In the genomic region with DNA sequence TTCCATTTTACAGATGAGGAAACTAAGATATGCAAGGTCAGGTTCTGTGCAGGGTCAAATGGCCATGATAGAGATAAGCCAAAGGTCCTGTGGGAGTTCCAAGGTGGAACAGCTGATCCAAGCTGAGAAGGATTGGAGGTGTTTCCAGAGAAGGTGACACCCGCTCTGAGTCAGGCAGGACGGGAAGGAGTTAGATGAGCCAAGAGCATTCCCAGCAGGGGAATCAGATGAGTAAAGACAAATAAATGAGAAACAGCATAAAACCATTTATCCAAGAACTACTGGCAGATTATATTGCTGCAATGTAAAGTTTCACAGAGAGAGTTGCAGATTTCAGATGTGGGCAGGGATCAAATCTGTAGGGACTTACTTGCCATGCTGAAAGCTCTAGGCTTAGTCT, we compare ENCODE assay signal across 30 cellular contexts. TPM values are rescaled to one million over a fixed set of nuclear protein-coding genes. Genes with fewer than 3 reads are reported as not detected.
DNase-seq lines count a peak whose midpoint lies in the region; ATAC-seq and TF ChIP-seq lines count a peak whose summit lies in the region.
"Had no signal": no experiment of that assay in that cellular context is flagged by ENCODE, and none has a peak within 500 bp of the region (broad histone marks: within the 10 kb centered on the region; RNA-seq: fewer than 3 reads in every experiment).

No MANE protein-coding gene starts in this region.

- intact Hi-C loops in stomach (cut with DNase I; ENCODE audit: low total_unique reads) = no loop called here

- H3K9me3 ChIP-seq in adipocyte (ENCODE audit: control insufficient read depth, low read length) = no peaks in the 10 kb centered on the region
- no peaks in the 10 kb centered on the region for H3K9me3 ChIP-seq in stomach
- H3K9me3 ChIP-seq: heart left ventricle, pancreas, upper lobe of left lung had no signal

- 75 to 83% (median 80%) methylated on average over 2 of the region's 2 CpGs for WGBS in stomach, 5 donors

- no peak for TF ChIP-seq EP300 in stomach (IDR thresholded peaks at IDR 0.05)

- no peak for TF ChIP-seq CTCF in HFFc6 (IDR thresholded peaks at IDR 0.05)
- TF ChIP-seq CTCF in stomach (IDR thresholded peaks at IDR 0.05) = no peak

- no peaks in the 10 kb centered on the region for H3K9me3 Mint-ChIP-seq in HFFc6

- H3K27ac ChIP-seq in stomach = no peak overlapping the region
- H3K27ac ChIP-seq: heart left ventricle, pancreas, spleen, upper lobe of left lung had no signal

- DNase-seq in HFFc6 = peak; percentile 20
- peak; percentile 28 for DNase-seq in adipocyte (ENCODE audit: low read depth)
- DNase-seq in skeletal muscle cell (ENCODE audit: low read depth) = peak; percentile 16
- no peak for DNase-seq in stomach
- DNase-seq: activated CD4-positive, alpha-beta T cell treated with anti-CD3 and anti-CD28 coated beads, Interleukin-2, amount 50 U/mL, for 48 hours; activated CD4-positive, CD25-positive, alpha-beta regulatory T cell; activated CD8-positive, alpha-beta memory T cell treated with anti-CD3 and anti-CD28 coated beads, Interleukin-2, amount 50 U/mL, for 4 hours; activated naive CD4-positive, alpha-beta T cell treated with anti-CD3 and anti-CD28 coated beads, Interleukin-2, amount 50 U/mL, for 16 hours; aorta; DND-41; heart left ventricle; NCI-H1417; NCI-H2081 treated with DMSO at 0.1 percent for 48 hours; NCI-H748 treated with DMSO at 0.1 percent for 48 hours; pancreas; retina; spleen; stimulated activated CD4-positive, alpha-beta T cell treated with anti-CD3 and anti-CD28 coated beads, Interleukin-2, amount 100 ng/mL, for 48 hours; T-helper 1 cell; upper lobe of left lung had no signal

- peaks cover 3% of the 10 kb centered on the region; the same call in 1 of the 2 replicates for H3K27me3 Mint-ChIP-seq in HFFc6 (ENCODE audit: insufficient read depth)

- no peak overlapping the region for H3K27ac Mint-ChIP-seq in HFFc6
- H3K27ac Mint-ChIP-seq: CD14-positive monocyte had no signal

- H3K27me3 ChIP-seq in adipocyte (replicated peaks; ENCODE audit: control insufficient read depth, insufficient read depth, low read length) (no peaks in the 10 kb centered on the region), stomach (no peaks in the 10 kb centered on the region)
- H3K27me3 ChIP-seq: heart left ventricle, pancreas, spleen, upper lobe of left lung had no signal

- H3K36me3 ChIP-seq in adipocyte (ENCODE audit: control insufficient read depth, insufficient read depth, low read length, severe bottlenecking) (no peaks in the 10 kb centered on the region), stomach (no peaks in the 10 kb centered on the region)
- H3K36me3 ChIP-seq: heart left ventricle, pancreas, spleen, upper lobe of left lung had no signal

- H3K9ac ChIP-seq in adipocyte (ENCODE audit: low read length) = no peak overlapping the region

- H3K4me3 ChIP-seq in adipocyte (ENCODE audit: low read length) (no peak overlapping the region), skeletal muscle cell (ENCODE audit: low read depth, low read length) (no peak overlapping the region), stomach (no peak overlapping the region)
- H3K4me3 ChIP-seq: GM12878, heart left ventricle, pancreas, spleen, upper lobe of left lung had no signal

- peak; percentile 78 for ATAC-seq in esophagus mucosa
- no peak for ATAC-seq in GM21367 (IDR thresholded peaks at IDR 0.05; ENCODE audit: unreplicated experiment)
- no peak for ATAC-seq in HG03280 (IDR thresholded peaks at IDR 0.05; ENCODE audit: unreplicated experiment)
- ATAC-seq: GM12878, heart left ventricle, pancreas had no signal

- H3K4me1 ChIP-seq in adipocyte (ENCODE audit: control insufficient read depth, insufficient read depth, low read length) (peaks cover 26% of the 10 kb centered on the region), stomach (no peaks in the 10 kb centered on the region)
- H3K4me1 ChIP-seq: heart left ventricle, pancreas, spleen, upper lobe of left lung had no signal

- peaks cover 18% of the 10 kb centered on the region for H3K4me1 Mint-ChIP-seq in HFFc6 (ENCODE audit: low read depth)
- H3K4me1 Mint-ChIP-seq: CD14-positive monocyte; central memory CD8-positive, alpha-beta T cell had no signal

- no peaks in the 10 kb centered on the region for H3K36me3 Mint-ChIP-seq in HFFc6 (ENCODE audit: low read depth)
- H3K36me3 Mint-ChIP-seq: CD14-positive monocyte had no signal

- TF ChIP-seq POLR2A in stomach (IDR thresholded peaks at IDR 0.05) = no peak

- H3K4me3 Mint-ChIP-seq in HFFc6 = no peak overlapping the region
- H3K4me3 Mint-ChIP-seq: CD14-positive monocyte; central memory CD8-positive, alpha-beta T cell had no signal

RNA-seq across cellular contexts. Expression of a gene that starts 18.9 kb away (rescaled TPM):
- total RNA-seq in HFFc6 (2021; fragmentation: NEBNext Ultra II Directional; extraction: Animal tissue kit (Norgen Biotek cat#: 25700)) = not detected
- total RNA-seq in esophagus mucosa (13.0 TPM), stomach (not detected)
- under 1 TPM in 1 of 3 donors, not detected in 2; 0.60 TPM for polyA plus RNA-seq in stomach
- total RNA-seq: dermis microvascular lymphatic vessel endothelial cell, GM12878, pancreas, RPMI7951, SK-MEL-5, spleen, upper lobe of left lung had no signal
- polyA plus RNA-seq: CD14-positive monocyte, heart left ventricle, neural cell, pancreas, spleen had no signal

Comparison
In these comparisons a context has a peak if more than half of its experiments do, and no peak if none do; other contexts are left out.
1. RNA of a gene that starts 18.9 kb away (total RNA-seq): 13.0 TPM in esophagus mucosa (single experiment); not detected in HFFc6 and not detected in stomach; every median in the first group is over 10 times any median in the second.